11 cellular contexts compared by ENCODE assay signal in the genomic region with DNA sequence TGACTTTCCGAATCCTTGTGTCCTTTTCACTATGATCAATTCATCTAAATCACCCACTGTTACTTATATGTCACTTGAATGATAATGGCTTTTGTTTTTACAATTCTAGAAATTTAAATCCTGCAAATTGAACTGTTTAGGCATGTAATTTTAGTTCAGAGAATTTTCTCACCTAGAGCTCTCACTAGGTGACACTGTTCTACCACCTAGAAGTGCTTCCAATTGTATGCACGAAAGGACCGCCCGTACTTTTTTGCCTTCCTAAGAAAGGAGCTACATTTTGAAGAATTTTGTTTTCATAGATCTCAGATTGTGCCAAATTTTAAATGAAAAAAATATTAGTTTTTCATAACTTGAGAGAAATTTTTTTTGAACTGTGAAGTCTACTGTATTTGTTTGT.
DNase-seq lines count a peak whose midpoint lies in the region; TF ChIP-seq lines count a peak whose summit lies in the region.
"Had no signal": no experiment of that assay in that cellular context is flagged by ENCODE, and none has a peak within 500 bp of the region (broad histone marks: within the 10 kb centered on the region; RNA-seq: fewer than 3 reads in every experiment).

No MANE protein-coding gene starts in this region.

- H2BK15ac ChIP-seq in neuronal stem cell (ENCODE audit: low read length) = no peak overlapping the region

- intact Hi-C loops in MCF 10A (cut with micrococcal nuclease) = loop anchor here (1.0 to 2.0 kb wide), 2 partner anchors 393 to 687 kb away; a partner anchor contains a TSS
- intact Hi-C loops in breast epithelium (cut with DNase I; ENCODE audit: low total_unique reads) = no loop called here
- intact Hi-C loops in vagina (cut with DNase I) = no loop called here

- BruUV-seq in MCF 10A (replicated peaks; lab: Mats Ljungman, UMichigan) = no TSS peak

- H3K9me3 Mint-ChIP-seq in MCF 10A (ENCODE audit: unreplicated experiment) (peaks cover 8% of the 10 kb centered on the region), endodermal cell (peaks cover 2% of the 10 kb centered on the region)

- no peak overlapping the region for H3K4me2 ChIP-seq in OCI-LY1 (ENCODE audit: low read length)
- no peak overlapping the region for H3K4me2 ChIP-seq in neuronal stem cell (ENCODE audit: insufficient read depth, low read length, poor library complexity, severe bottlenecking)

- POLR2A ChIA-PET in MCF 10A (lab: Yijun Ruan, JAX) = no interaction called here

- TF ChIP-seq CTCF in MCF 10A (IDR thresholded peaks at IDR 0.05; ENCODE audit: unreplicated experiment) (peak; percentile 17), breast epithelium (IDR thresholded peaks at IDR 0.05) (no peak), OCI-LY1 (IDR thresholded peaks at IDR 0.05; ENCODE audit: low read length) (peak; percentile 15; the same call in 1 of the 2 replicates), endodermal cell (conservative IDR thresholded peaks at IDR 0.05) (peak; percentile 75), vagina (IDR thresholded peaks at IDR 0.05) (no peak)

- H4K8ac ChIP-seq in neuronal stem cell (ENCODE audit: low read depth, low read length) = no peak overlapping the region

- CTCF ChIA-PET in MCF 10A (lab: Yijun Ruan, JAX) = interaction anchor here (0.5 to 2.4 kb wide), 12 partner anchors 11 to 737 kb away, joined by 3 to 11 read pairs (median 4); a partner anchor contains a TSS

- peak; percentile 18 for DNase-seq in MCF 10A (ENCODE audit: unreplicated experiment)
- DNase-seq in breast epithelium (ENCODE audit: low spot score in 2 of 2) = no peak
- no peak for DNase-seq in endodermal cell
- peak; percentile 29 for DNase-seq in renal cortical epithelial cell (ENCODE audit: low read depth)
- no peak for DNase-seq in neuronal stem cell (ENCODE audit: low spot score)
- no peak for DNase-seq in vagina (ENCODE audit: extremely low spot score in 2 of 2)
- no peak for DNase-seq in stimulated activated CD4-positive, alpha-beta T cell treated with anti-CD3 and anti-CD28 coated beads, Interleukin-12 subunit alpha, Interleukin-12 subunit beta, amount 100 ng/mL, for 4 hours
- DNase-seq: activated naive CD8-positive, alpha-beta T cell treated with anti-CD3 and anti-CD28 coated beads for 36 hours; NCI-H1092 treated with DMSO at 0.1 percent for 48 hours had no signal

- H3K4me1 ChIP-seq in breast epithelium = no peaks in the 10 kb centered on the region
- H3K4me1 ChIP-seq in OCI-LY1 (ENCODE audit: insufficient read depth, low read length, severe bottlenecking) = no peaks in the 10 kb centered on the region
- H3K4me1 ChIP-seq in endodermal cell (ENCODE audit: control insufficient read depth, insufficient read depth, low read length) = no peaks in the 10 kb centered on the region
- H3K4me1 ChIP-seq in neuronal stem cell (ENCODE audit: control insufficient read depth in 2 of 2, insufficient read depth in 1 of 2, low read depth in 1 of 2, low read length in 2 of 2) = no peaks in the 10 kb centered on the region
- no peaks in the 10 kb centered on the region for H3K4me1 ChIP-seq in vagina

- H4K20me1 ChIP-seq in OCI-LY1 (ENCODE audit: insufficient read depth, low read length) = no peaks in the 10 kb centered on the region

- no peaks in the 10 kb centered on the region for H3K9me2 ChIP-seq in OCI-LY1 (ENCODE audit: low read depth, low read length)

- H3K9me3 ChIP-seq in breast epithelium (no peaks in the 10 kb centered on the region), OCI-LY1 (ENCODE audit: low read length) (no peaks in the 10 kb centered on the region), endodermal cell (ENCODE audit: control insufficient read depth, low read length) (no peaks in the 10 kb centered on the region), neuronal stem cell (replicated peaks in 1 of 2; ENCODE audit: control insufficient read depth in 2 of 2, insufficient read depth in 1 of 2, low read depth in 1 of 2, low read length in 2 of 2) (no peaks in the 10 kb centered on the region), vagina (no peaks in the 10 kb centered on the region)
- H3K9me3 ChIP-seq: thoracic aorta had no signal

- no peak overlapping the region for H3K18ac ChIP-seq in neuronal stem cell (ENCODE audit: low read length)

- H3K27ac ChIP-seq in breast epithelium = no peak overlapping the region
- no peak overlapping the region for H3K27ac ChIP-seq in OCI-LY1 (ENCODE audit: low read depth, low read length, poor library complexity, severe bottlenecking)
- H3K27ac ChIP-seq in endodermal cell (ENCODE audit: low read depth, low read length) = no peak overlapping the region
- H3K27ac ChIP-seq in neuronal stem cell (replicated peaks; ENCODE audit: low read length) = no peak overlapping the region
- no peak overlapping the region for H3K27ac ChIP-seq in vagina
- H3K27ac ChIP-seq: thoracic aorta had no signal

- no peaks in the 10 kb centered on the region for H3K79me2 ChIP-seq in OCI-LY1 (ENCODE audit: insufficient read depth, low read length)

- no peak overlapping the region for H3K23ac ChIP-seq in neuronal stem cell (ENCODE audit: low read depth, low read length, poor library complexity)

- H3F3A ChIP-seq in OCI-LY1 (ENCODE audit: insufficient read depth, low read length) = no peaks in the 10 kb centered on the region

- no peak overlapping the region for H3K4me3 ChIP-seq in breast epithelium
- H3K4me3 ChIP-seq in OCI-LY1 (ENCODE audit: low read depth, low read length, poor library complexity, severe bottlenecking) = no peak overlapping the region
- H3K4me3 ChIP-seq in endodermal cell (ENCODE audit: low read length) = no peak overlapping the region
- no peak overlapping the region for H3K4me3 ChIP-seq in neuronal stem cell (ENCODE audit: low read length in 2 of 2)
- no peak overlapping the region for H3K4me3 ChIP-seq in vagina
- H3K4me3 ChIP-seq: thoracic aorta had no signal

- H3K36me3 Mint-ChIP-seq in MCF 10A (ENCODE audit: insufficient read depth, unreplicated experiment) = peaks cover 2% of the 10 kb centered on the region
- H3K36me3 Mint-ChIP-seq in endodermal cell (ENCODE audit: low read depth) = no peaks in the 10 kb centered on the region
- H3K36me3 Mint-ChIP-seq: activated naive CD8-positive, alpha-beta T cell treated with anti-CD3 and anti-CD28 coated beads for 36 hours had no signal

- H3K4ac ChIP-seq in neuronal stem cell (ENCODE audit: low read length) = no peak overlapping the region

- H3K27me3 Mint-ChIP-seq in MCF 10A (ENCODE audit: insufficient read depth, unreplicated experiment) (no peaks in the 10 kb centered on the region), endodermal cell (ENCODE audit: insufficient read depth) (no peaks in the 10 kb centered on the region)
- H3K27me3 Mint-ChIP-seq: activated naive CD8-positive, alpha-beta T cell treated with anti-CD3 and anti-CD28 coated beads for 36 hours had no signal

- TF ChIP-seq POLR2A in breast epithelium (IDR thresholded peaks at IDR 0.05) (no peak), vagina (IDR thresholded peaks at IDR 0.05) (no peak)

- H2BK120ac ChIP-seq in neuronal stem cell (ENCODE audit: low read depth, low read length) = no peak overlapping the region

- H3K27ac Mint-ChIP-seq in MCF 10A (ENCODE audit: low read depth, unreplicated experiment) = no peak overlapping the region
- no peak overlapping the region for H3K27ac Mint-ChIP-seq in endodermal cell
- H3K27ac Mint-ChIP-seq: activated naive CD8-positive, alpha-beta T cell treated with anti-CD3 and anti-CD28 coated beads for 36 hours had no signal

- 58 to 68% methylated on average over 3 of the region's 4 CpGs for WGBS in endodermal cell (ENCODE audit: insufficient coverage in 1 of 2, insufficient read length in 1 of 2), 2 experiments
- no CpG with 5 or more reads among the region's 4 CpGs for WGBS in neuronal stem cell (ENCODE audit: extremely low coverage in 2 of 2, insufficient read length in 2 of 2, insufficient replicate concordance in 1 of 2), 2 donors

- H2AK5ac ChIP-seq in neuronal stem cell (ENCODE audit: low read depth, low read length) = no peak overlapping the region

- H2AFZ ChIP-seq in OCI-LY1 (ENCODE audit: low read length) (no peak overlapping the region), neuronal stem cell (ENCODE audit: low read length) (no peak overlapping the region)

- no peaks in the 10 kb centered on the region for H3K79me1 ChIP-seq in neuronal stem cell (ENCODE audit: low read depth, low read length)

- no peak overlapping the region for H3K4me3 Mint-ChIP-seq in MCF 10A (ENCODE audit: unreplicated experiment)
- no peak overlapping the region for H3K4me3 Mint-ChIP-seq in endodermal cell
- H3K4me3 Mint-ChIP-seq: activated naive CD8-positive, alpha-beta T cell treated with anti-CD3 and anti-CD28 coated beads for 36 hours had no signal

- H3K27me3 ChIP-seq in breast epithelium = no peaks in the 10 kb centered on the region
- no peaks in the 10 kb centered on the region for H3K27me3 ChIP-seq in OCI-LY1 (ENCODE audit: insufficient read depth, low read length)
- no peaks in the 10 kb centered on the region for H3K27me3 ChIP-seq in endodermal cell (ENCODE audit: control insufficient read depth, insufficient read depth, low read length, poor library complexity, severe bottlenecking)
- no peaks in the 10 kb centered on the region for H3K27me3 ChIP-seq in neuronal stem cell (ENCODE audit: control insufficient read depth in 3 of 3, insufficient read depth in 3 of 3, low read depth in 1 of 3, low read length in 3 of 3)
- H3K27me3 ChIP-seq in vagina = no peaks in the 10 kb centered on the region

- H3K14ac ChIP-seq in neuronal stem cell (ENCODE audit: low read length) = no peak overlapping the region

- H3K4me1 Mint-ChIP-seq in MCF 10A (ENCODE audit: insufficient read depth, unreplicated experiment) (no peaks in the 10 kb centered on the region), endodermal cell (peaks cover 15% of the 10 kb centered on the region)
- H3K4me1 Mint-ChIP-seq: activated naive CD8-positive, alpha-beta T cell treated with anti-CD3 and anti-CD28 coated beads for 36 hours had no signal

- H2BK12ac ChIP-seq in neuronal stem cell (ENCODE audit: low read length) = no peak overlapping the region

- H3K9ac ChIP-seq in OCI-LY1 (ENCODE audit: low read length) (no peak overlapping the region), endodermal cell (ENCODE audit: extremely low read depth, low read length, poor library complexity, severe bottlenecking) (no peak overlapping the region), neuronal stem cell (ENCODE audit: low read depth, low read length, poor library complexity) (no peak overlapping the region)

- no peak overlapping the region for H4K91ac ChIP-seq in neuronal stem cell (ENCODE audit: low read depth, low read length, poor library complexity)

- no peak overlapping the region for H2BK5ac ChIP-seq in neuronal stem cell (ENCODE audit: low read length)

- no peaks in the 10 kb centered on the region for H3K36me3 ChIP-seq in breast epithelium
- no peaks in the 10 kb centered on the region for H3K36me3 ChIP-seq in OCI-LY1 (ENCODE audit: insufficient read depth, low read length)
- no peaks in the 10 kb centered on the region for H3K36me3 ChIP-seq in endodermal cell (ENCODE audit: control insufficient read depth, insufficient read depth, low read length)
- H3K36me3 ChIP-seq in neuronal stem cell (replicated peaks in 1 of 2; ENCODE audit: control insufficient read depth in 2 of 2, insufficient read depth in 2 of 2, low read length in 2 of 2) = no peaks in the 10 kb centered on the region
- H3K36me3 ChIP-seq in vagina = no peaks in the 10 kb centered on the region
- H3K36me3 ChIP-seq: thoracic aorta had no signal

Comparison
In these comparisons a context has a peak if more than half of its experiments do, and no peak if none do; other contexts are left out.
1. DNase-seq: peak in MCF 10A (single experiment) and renal cortical epithelial cell (single experiment); none in breast epithelium (0 of 2), endodermal cell (single experiment), neuronal stem cell (single experiment), vagina (0 of 2) and stimulated activated CD4-positive, alpha-beta T cell treated with anti-CD3 and anti-CD28 coated beads, Interleukin-12 subunit alpha, Interleukin-12 subunit beta, amount 100 ng/mL, for 4 hours (single experiment).
2. CTCF ChIP-seq: peak in MCF 10A (single experiment), OCI-LY1 (single experiment) and endodermal cell (single experiment); none in breast epithelium (0 of 3) and vagina (0 of 3).